In the genomic region with DNA sequence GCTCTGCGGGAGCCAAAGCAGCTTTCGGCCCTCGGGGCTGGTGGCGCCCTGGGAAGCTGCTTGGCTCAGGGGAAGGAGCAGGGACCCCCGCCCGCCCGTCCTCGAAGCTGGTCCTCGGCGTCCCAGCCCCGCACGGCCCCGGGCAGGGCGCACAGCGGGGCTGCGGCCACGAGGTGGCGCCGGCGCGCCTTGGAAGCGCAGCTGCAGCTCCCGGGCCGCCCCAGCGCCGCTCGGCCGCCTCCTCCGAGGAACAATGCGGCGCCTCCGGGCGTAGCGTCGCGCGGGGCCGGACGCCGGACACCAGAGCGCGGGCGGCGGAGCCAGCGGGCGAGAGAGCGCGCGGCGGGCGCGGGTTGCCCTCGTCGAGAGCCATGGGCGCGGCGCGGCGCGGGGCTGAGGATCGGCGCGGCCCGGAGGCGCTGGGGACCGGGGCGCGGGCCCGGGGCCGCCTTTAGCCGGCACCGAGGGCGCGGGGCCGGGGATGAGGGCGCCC, we compare ENCODE assay signal across 8 cellular contexts. TPM values are rescaled to one million over a fixed set of nuclear protein-coding genes. Genes with fewer than 3 reads are reported as not detected.
DNase-seq lines count a peak whose midpoint lies in the region; ATAC-seq, FAIRE-seq and TF ChIP-seq lines count a peak whose summit lies in the region.

A gene with protein sequence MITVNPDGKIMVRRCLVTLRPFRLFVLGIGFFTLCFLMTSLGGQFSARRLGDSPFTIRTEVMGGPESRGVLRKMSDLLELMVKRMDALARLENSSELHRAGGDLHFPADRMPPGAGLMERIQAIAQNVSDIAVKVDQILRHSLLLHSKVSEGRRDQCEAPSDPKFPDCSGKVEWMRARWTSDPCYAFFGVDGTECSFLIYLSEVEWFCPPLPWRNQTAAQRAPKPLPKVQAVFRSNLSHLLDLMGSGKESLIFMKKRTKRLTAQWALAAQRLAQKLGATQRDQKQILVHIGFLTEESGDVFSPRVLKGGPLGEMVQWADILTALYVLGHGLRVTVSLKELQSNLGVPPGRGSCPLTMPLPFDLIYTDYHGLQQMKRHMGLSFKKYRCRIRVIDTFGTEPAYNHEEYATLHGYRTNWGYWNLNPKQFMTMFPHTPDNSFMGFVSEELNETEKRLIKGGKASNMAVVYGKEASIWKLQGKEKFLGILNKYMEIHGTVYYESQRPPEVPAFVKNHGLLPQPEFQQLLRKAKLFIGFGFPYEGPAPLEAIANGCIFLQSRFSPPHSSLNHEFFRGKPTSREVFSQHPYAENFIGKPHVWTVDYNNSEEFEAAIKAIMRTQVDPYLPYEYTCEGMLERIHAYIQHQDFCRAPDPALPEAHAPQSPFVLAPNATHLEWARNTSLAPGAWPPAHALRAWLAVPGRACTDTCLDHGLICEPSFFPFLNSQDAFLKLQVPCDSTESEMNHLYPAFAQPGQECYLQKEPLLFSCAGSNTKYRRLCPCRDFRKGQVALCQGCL (plus strand): TSS at position 229 of the 493 bp plus-strand sequence. CDS start 626 bp downstream, outside the sequence.

- H3K4me3 ChIP-seq in endothelial cell of umbilical vein (replicated peaks in 1 of 3; ENCODE audit: insufficient read depth in 1 of 3, low read depth in 1 of 3, low read length in 3 of 3) (no peak within 1 kb of the TSS), SJCRH30 (no peak within 1 kb of the TSS)

- peak; percentile 73 for FAIRE-seq in endothelial cell of umbilical vein (lab: Jason Lieb, UNC)

- DNase-seq in GM04504 (ENCODE audit: low read depth) (peak; percentile 56), NCI-H748 treated with DMSO at 0.1 percent for 48 hours (lab: John Stamatoyannopoulos, UW) (peak; percentile 16), endothelial cell of umbilical vein (ENCODE audit: low read depth, low spot score) (peak; percentile 66), midbrain (lab: John Stamatoyannopoulos, UW) (peak; percentile 64), SJCRH30 (no peak)
- DNase-seq in activated CD8-positive, alpha-beta memory T cell treated with anti-CD3 and anti-CD28 coated beads, Interleukin-2, amount 50 U/mL, for 4 hours: peak; percentile 83
- DNase-seq in stimulated activated CD8-positive, alpha-beta memory T cell treated with anti-CD3 and anti-CD28 coated beads, Interleukin-2, amount 100 ng/mL, for 48 hours (ENCODE audit: low read depth in 2 of 2): peak; percentile 70 to 81

- H3K36me3 ChIP-seq in endothelial cell of umbilical vein (ENCODE audit: control insufficient read depth in 2 of 2, extremely low read depth in 1 of 2, insufficient read depth in 2 of 2, low read length in 2 of 2): no peaks in the 10 kb centered on the region
- H3K36me3 ChIP-seq in SJCRH30: no peaks in the 10 kb centered on the region

- peak within 1 kb of the TSS; percentile 65 for H3K4me2 ChIP-seq in endothelial cell of umbilical vein (ENCODE audit: insufficient read depth, low read length)

- no peaks in the 10 kb centered on the region for H3K79me2 ChIP-seq in endothelial cell of umbilical vein (ENCODE audit: control insufficient read depth, insufficient read depth, low read length)

- H3K4me1 ChIP-seq in endothelial cell of umbilical vein (ENCODE audit: control insufficient read depth, extremely low read depth, insufficient read depth, low read length) (peaks cover 32% of the 10 kb centered on the region), SJCRH30 (peaks cover 26% of the 10 kb centered on the region)

- peak; percentile 72 to 92 for TF ChIP-seq CTCF in endothelial cell of umbilical vein (IDR thresholded peaks at IDR 0.05; ENCODE audit: extremely low read depth in 1 of 2, insufficient read depth in 1 of 2, low read depth in 1 of 2, low read length in 2 of 2)

- H3K27ac ChIP-seq in endothelial cell of umbilical vein (ENCODE audit: insufficient read depth, low read depth, low read length) (peak within 1 kb of the TSS; percentile 10), SJCRH30 (no peak within 1 kb of the TSS)

- H3K9me3 ChIP-seq in endothelial cell of umbilical vein (replicated peaks; ENCODE audit: control insufficient read depth, insufficient read depth, low read length) (no peaks in the 10 kb centered on the region), SJCRH30 (replicated peaks) (no peaks in the 10 kb centered on the region)

- dilution Hi-C loops in endothelial cell of umbilical vein (cut with MboI; ENCODE audit: extremely low pct_ligation_motif_present, low sequenced_read_pairs): no loop called here

- peak; percentile 65 for ATAC-seq in HG03103 (IDR thresholded peaks at IDR 0.05; ENCODE audit: low read depth, unreplicated experiment)

- H2AFZ ChIP-seq in endothelial cell of umbilical vein (ENCODE audit: low read depth, low read length): peak within 1 kb of the TSS; percentile 90

- TF ChIP-seq POLR2A in endothelial cell of umbilical vein (IDR thresholded peaks at IDR 0.05; ENCODE audit: low read depth, low read length): no peak

- H3K9ac ChIP-seq in endothelial cell of umbilical vein (replicated peaks; ENCODE audit: extremely low read depth, insufficient read depth, low read length): peak within 1 kb of the TSS; percentile 30

- CTCF ChIA-PET in endothelial cell of umbilical vein (lab: Charles Lee): interaction anchor here (0.6 to 8.4 kb wide), 45 partner anchors 9 to 1116 kb away, joined by 3 to 334 read pairs (median 4); no protein-coding TSS in a partner anchor

- H4K20me1 ChIP-seq in endothelial cell of umbilical vein (replicated peaks; ENCODE audit: control insufficient read depth, extremely low read depth, insufficient read depth, low read length): no peaks in the 10 kb centered on the region

- peaks cover 0 to 12% of the 10 kb centered on the region in 2 experiments for H3K27me3 ChIP-seq in endothelial cell of umbilical vein (ENCODE audit: control insufficient read depth in 2 of 2, insufficient read depth in 2 of 2, low read length in 2 of 2)
- H3K27me3 ChIP-seq in SJCRH30: peaks cover 14% of the 10 kb centered on the region

- BruUV-seq in endothelial cell of umbilical vein (replicated peaks; lab: Mats Ljungman, UMichigan): no TSS peak

- intact Hi-C loops in endothelial cell of umbilical vein (cut with micrococcal nuclease): loop anchor here (1.0 to 5.0 kb wide), 6 partner anchors 72 to 379 kb away; no protein-coding TSS in a partner anchor

- POLR2A ChIA-PET in endothelial cell of umbilical vein (lab: Charles Lee): no interaction called here

- H3K9me1 ChIP-seq in endothelial cell of umbilical vein (replicated peaks; ENCODE audit: control insufficient read depth, extremely low read depth, insufficient read depth, low read length): no peaks in the 10 kb centered on the region

TF ChIP-seq in endothelial cell of umbilical vein, 7 proteins besides CTCF, POLR2A, EP300 and RAD21:
- no peak for TF ChIP-seq EZH2 (IDR thresholded peaks at IDR 0.05; ENCODE audit: borderline replicate concordance, low read depth, low read length, severe bottlenecking)
- peak; percentile 35 for TF ChIP-seq POLR2AphosphoS5 (IDR thresholded peaks at IDR 0.05; ENCODE audit: insufficient read depth, low read depth, low read length)
- no peak for TF ChIP-seq GATA2 (IDR thresholded peaks at IDR 0.05; ENCODE audit: insufficient read depth, insufficient read length, low read depth, low read length)
- no peak for TF ChIP-seq FOS (IDR thresholded peaks at IDR 0.05; ENCODE audit: borderline replicate concordance, insufficient read depth, low read length)
- TF ChIP-seq, protein P1, sequence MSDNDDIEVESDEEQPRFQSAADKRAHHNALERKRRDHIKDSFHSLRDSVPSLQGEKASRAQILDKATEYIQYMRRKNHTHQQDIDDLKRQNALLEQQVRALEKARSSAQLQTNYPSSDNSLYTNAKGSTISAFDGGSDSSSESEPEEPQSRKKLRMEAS (IDR thresholded peaks at IDR 0.05; ENCODE audit: insufficient read depth, insufficient read length): no peak

RNA-seq across cellular contexts. Expression of the gene that starts here (rescaled TPM):
- 2.1 and 2.3 TPM in 2 replicates for total RNA-seq in endothelial cell of umbilical vein
- 1.7 and 1.9 TPM in 2 replicates for polyA plus RNA-seq in endothelial cell of umbilical vein
- 1.1 and 1.5 TPM in 2 replicates for polyA plus RNA-seq in endothelial cell of umbilical vein (2011; cell fraction: cytosol; rRNA removed)
- polyA plus RNA-seq in endothelial cell of umbilical vein (2011; cell fraction: nucleus; rRNA removed): 2.8 and 3.6 TPM in 2 replicates
- 3.7 and 5.3 TPM in 2 replicates for polyA plus RNA-seq in endothelial cell of umbilical vein (2012)
- 0.64 and 1.2 TPM in 2 replicates for polyA minus RNA-seq in endothelial cell of umbilical vein
- 7.0 TPM for polyA minus RNA-seq in endothelial cell of umbilical vein (2011; cell fraction: cytosol; rRNA and poly(A)+ RNA removed)
- polyA minus RNA-seq in endothelial cell of umbilical vein (2011; cell fraction: nucleus; rRNA and poly(A)+ RNA removed): 1.5 and 3.8 TPM in 2 replicates
- total RNA-seq in SJCRH30 (2014; rRNA removed; shearing (Covaris generic)): 0.35 and 1.2 TPM in 2 replicates

Comparison
In these comparisons a context has a peak if more than half of its experiments do, and no peak if none do; other contexts are left out.
1. DNase-seq: peak in GM04504 (single experiment), NCI-H748 treated with DMSO at 0.1 percent for 48 hours (single experiment), activated CD8-positive, alpha-beta memory T cell treated with anti-CD3 and anti-CD28 coated beads, Interleukin-2, amount 50 U/mL, for 4 hours (single experiment), endothelial cell of umbilical vein (single experiment), midbrain (single experiment) and stimulated activated CD8-positive, alpha-beta memory T cell treated with anti-CD3 and anti-CD28 coated beads, Interleukin-2, amount 100 ng/mL, for 48 hours (2 of 2); none in SJCRH30 (0 of 2).